Comparison of ENCODE assay signal across 25 cellular contexts in genomic region chr7:132350741-132351140, GRCh38.
"Had no signal": no experiment of that assay in that cellular context is flagged by ENCODE, and none has a peak within 500 bp of the region (broad histone marks: within the 10 kb centered on the region; RNA-seq: fewer than 3 reads in every experiment).

No MANE protein-coding gene starts in this region.

- H2AFZ ChIP-seq: hepatocyte had no signal

- DNase-seq: colonic mucosa; cortex of kidney; dermis blood vessel endothelial cell; dorsolateral prefrontal cortex; effector CD4-positive, alpha-beta T cell; effector CD8-positive, alpha-beta T cell; effector memory CD4-positive, alpha-beta T cell; effector memory CD8-positive, alpha-beta T cell; endodermal cell; erythroblast; esophagus squamous epithelium; foreskin fibroblast; foreskin keratinocyte; foreskin melanocyte; gastrocnemius medialis; glutamatergic neuron; head of caudate nucleus; heart left ventricle; heart right ventricle had no signal

- H3K27me3 ChIP-seq: colonic mucosa, heart left ventricle, hepatocyte had no signal

- H3K27ac ChIP-seq: colonic mucosa, dorsolateral prefrontal cortex, epithelial cell of prostate, esophagus muscularis mucosa, foreskin keratinocyte, gastrocnemius medialis, gastroesophageal sphincter, heart left ventricle, heart right ventricle, hepatocyte had no signal

- ATAC-seq: effector memory CD8-positive, alpha-beta T cell; esophagus mucosa; foreskin keratinocyte; gastrocnemius medialis; gastroesophageal sphincter; heart left ventricle; heart right ventricle had no signal

- H3K79me2 ChIP-seq: hepatocyte had no signal

- H3K4me2 ChIP-seq: hepatocyte had no signal

- H3K4me3 ChIP-seq: colonic mucosa, coronary artery, dorsolateral prefrontal cortex, esophagus muscularis mucosa, esophagus squamous epithelium, gastrocnemius medialis, gastroesophageal sphincter, heart left ventricle, heart right ventricle, hepatocyte had no signal

- H3K36me3 ChIP-seq: colonic mucosa, esophagus muscularis mucosa, esophagus squamous epithelium, gastrocnemius medialis, gastroesophageal sphincter, heart left ventricle, heart right ventricle had no signal

- H3K9me3 ChIP-seq: colonic mucosa, esophagus muscularis mucosa, esophagus squamous epithelium, gastrocnemius medialis, gastroesophageal sphincter, heart left ventricle, heart right ventricle had no signal

- H3K4me1 ChIP-seq: colonic mucosa, foreskin keratinocyte had no signal
